Comparison of ENCODE assay signal across 1 cellular context in genomic region chr4:88792268-88792781, GRCh38.
TF ChIP-seq lines count a peak whose summit lies in the region.

No MANE protein-coding gene starts in this region.

TF ChIP-seq in GM23338, 12 proteins besides CTCF, POLR2A, EP300 and RAD21 (continued from another document):
- no peak for TF ChIP-seq ZNF462 (CRISPR knock-in tag; IDR thresholded peaks at IDR 0.05)
- TF ChIP-seq EZH2 (IDR thresholded peaks at IDR 0.05; ENCODE audit: low read depth, unreplicated experiment), result no peak
- no peak for TF ChIP-seq JUNB (IDR thresholded peaks at IDR 0.05; ENCODE audit: unreplicated experiment)
- TF ChIP-seq POLR2AphosphoS5 (IDR thresholded peaks at IDR 0.05; ENCODE audit: low read depth), result no peak
